20 cellular contexts compared by ENCODE assay signal in genomic region chr10:91096263-91096662, GRCh38.
"Had no signal": no experiment of that assay in that cellular context is flagged by ENCODE, and none has a peak within 500 bp of the region (broad histone marks: within the 10 kb centered on the region; RNA-seq: fewer than 3 reads in every experiment).

No MANE protein-coding gene starts in this region.

- H3K27ac Mint-ChIP-seq: IgD-negative memory B cell had no signal

- DNase-seq: Kasumi-1, MM.1S, NCI-H1092 treated with DMSO at 0.1 percent for 48 hours, NCI-H1436, NCI-H187, NCI-H2029, NCI-H2081 treated with DMSO at 0.1 percent for 48 hours, NCI-H2171, NCI-H226, NCI-H446, NCI-H510A, NCI-H524 treated with DMSO at 0.1 percent for 48 hours, NCI-H69, NCI-H774, PC-3, SHP77, SK-N-SH had no signal

- ATAC-seq: K562, Panc1, PC-3 had no signal
